In genomic region chr7:94908204-94909022, GRCh38 we compare ENCODE assay signal across 8 cellular contexts. TPM values are rescaled to one million over a fixed set of nuclear protein-coding genes. Genes with fewer than 3 reads are reported as not detected.
DNase-seq lines count a peak whose midpoint lies in the region; ATAC-seq and TF ChIP-seq lines count a peak whose summit lies in the region.

No MANE protein-coding gene starts in this region.

- peak; percentile 17 for ATAC-seq in HG03354 (IDR thresholded peaks at IDR 0.05; ENCODE audit: poor library complexity, severe bottlenecking, unreplicated experiment)
- peak; percentile 45 for ATAC-seq in foreskin keratinocyte
- ATAC-seq in naive thymus-derived CD8-positive, alpha-beta T cell, result no peak
- no peak for ATAC-seq in HG03139 (IDR thresholded peaks at IDR 0.05; ENCODE audit: unreplicated experiment)
- no peak for ATAC-seq in HG03432 (IDR thresholded peaks at IDR 0.05; ENCODE audit: unreplicated experiment)
- ATAC-seq in GM21737 (IDR thresholded peaks at IDR 0.05; ENCODE audit: unreplicated experiment), result no peak

- H3K9me3 ChIP-seq in SJCRH30 (replicated peaks), result no peaks in the 10 kb centered on the region

- no peak overlapping the region for H3K27ac Mint-ChIP-seq in naive thymus-derived CD8-positive, alpha-beta T cell

- H3K4me1 ChIP-seq in SJCRH30, result peaks cover 17% of the 10 kb centered on the region
- no peaks in the 10 kb centered on the region for H3K4me1 ChIP-seq in foreskin keratinocyte

- H3K27ac ChIP-seq in SJCRH30 (peak overlapping the region; percentile 66), foreskin keratinocyte (no peak overlapping the region)

- POLR2A ChIA-PET in naive thymus-derived CD8-positive, alpha-beta T cell (lab: Charles Lee), result no interaction called here

- no peaks in the 10 kb centered on the region for H3K9me3 Mint-ChIP-seq in naive thymus-derived CD8-positive, alpha-beta T cell

- H3K27me3 ChIP-seq in SJCRH30 (no peaks in the 10 kb centered on the region), foreskin keratinocyte (peaks cover 77% of the 10 kb centered on the region)

- H3K4me1 Mint-ChIP-seq in naive thymus-derived CD8-positive, alpha-beta T cell, result peaks cover 2 to 11% (median 9%) of the 10 kb centered on the region in 4 donors

- no peak for TF ChIP-seq CTCF in foreskin keratinocyte (conservative IDR thresholded peaks at IDR 0.05)

- peak overlapping the region; percentile 83 for H3K4me3 ChIP-seq in SJCRH30

- H3K36me3 ChIP-seq in SJCRH30, result no peaks in the 10 kb centered on the region

- DNase-seq in AG08396 (ENCODE audit: low spot score), result peak; percentile 21
- DNase-seq in SJCRH30, result peak; percentile 53 to 71
- no peak for DNase-seq in foreskin keratinocyte
- DNase-seq in naive thymus-derived CD8-positive, alpha-beta T cell, result no peak

- peaks cover 17 to 54% (median 38%) of the 10 kb centered on the region in 5 donors for H3K27me3 Mint-ChIP-seq in naive thymus-derived CD8-positive, alpha-beta T cell

- H3K36me3 Mint-ChIP-seq in naive thymus-derived CD8-positive, alpha-beta T cell, result peaks cover 0 to 10% (median 0%) of the 10 kb centered on the region in 3 donors

- H3K4me3 Mint-ChIP-seq in naive thymus-derived CD8-positive, alpha-beta T cell, result peak overlapping the region; percentile 32 to 70 (median 47)

RNA-seq across cellular contexts. Expression of gene PPP1R9A, which starts 1.0 kb away (rescaled TPM):
- 16.2 and 21.8 TPM in 2 replicates for total RNA-seq in SJCRH30 (2014; rRNA removed; shearing (Covaris generic))
- total RNA-seq in foreskin keratinocyte, result not detected in 2 replicates
- under 0.01 TPM in 1 of 2 replicates, not detected in the other for polyA plus RNA-seq in foreskin keratinocyte
- under 1 TPM; 0.14 to 0.18 TPM for total RNA-seq in naive thymus-derived CD8-positive, alpha-beta T cell
- under 1 TPM in 1 of 3 donors, not detected in 2; 0.75 TPM for polyA plus RNA-seq in naive thymus-derived CD8-positive, alpha-beta T cell

Comparison
In these comparisons a context has a peak if more than half of its experiments do, and no peak if none do; other contexts are left out.
1. DNase-seq: peak in AG08396 (single experiment) and SJCRH30 (2 of 2); none in foreskin keratinocyte (0 of 2) and naive thymus-derived CD8-positive, alpha-beta T cell (0 of 10).
2. ATAC-seq: peak in HG03354 (single experiment) and foreskin keratinocyte (single experiment); none in naive thymus-derived CD8-positive, alpha-beta T cell (0 of 2), HG03139 (single experiment), HG03432 (single experiment) and GM21737 (single experiment).
3. RNA of gene PPP1R9A, which starts 1.0 kb away (total RNA-seq): 16.2 to 21.8 TPM in SJCRH30; 0.14 to 0.18 TPM in naive thymus-derived CD8-positive, alpha-beta T cell and not detected in foreskin keratinocyte; every median in the first group is over 10 times any median in the second.